ENCODE assay signal across 13 cellular contexts in the genomic region with DNA sequence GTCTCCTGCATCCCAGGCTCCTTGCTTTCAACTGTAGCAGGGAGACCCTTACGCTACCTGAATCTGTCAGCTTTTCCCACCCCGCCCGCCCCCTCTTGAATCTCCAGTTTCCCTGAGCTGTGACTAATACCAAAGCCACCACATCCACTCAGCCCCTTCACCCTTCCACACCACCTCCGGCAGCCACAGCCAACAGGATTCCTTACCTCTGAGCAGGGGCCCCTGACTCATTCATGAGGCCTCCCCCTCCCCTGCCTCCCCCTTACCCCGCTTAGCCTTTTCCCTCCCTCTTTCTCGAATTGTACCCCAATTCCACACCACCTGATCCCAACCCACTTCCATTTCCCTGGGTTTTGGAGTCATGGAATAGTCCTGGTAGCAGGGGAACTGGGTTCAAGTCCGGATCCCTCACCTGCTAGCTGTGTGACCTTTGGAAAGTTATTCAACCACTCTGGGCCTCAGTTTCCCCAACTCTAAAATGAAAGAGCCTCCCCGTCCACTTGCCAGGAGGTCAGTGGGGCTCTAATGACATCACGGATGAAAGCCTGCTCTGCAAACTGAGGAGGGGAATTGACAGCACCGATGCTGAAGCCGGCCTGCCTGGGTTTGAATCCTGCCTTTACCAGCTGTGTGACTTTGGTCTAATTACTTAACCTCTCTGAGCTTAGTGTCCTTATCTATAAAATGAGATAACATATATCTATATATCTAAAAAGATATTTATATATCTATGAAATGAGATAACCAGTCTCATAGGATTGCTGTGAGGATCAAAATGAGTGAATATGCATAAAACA. TPM values are rescaled to one million over a fixed set of nuclear protein-coding genes. Genes with fewer than 3 reads are reported as not detected.
DNase-seq lines count a peak whose midpoint lies in the region; ATAC-seq and TF ChIP-seq lines count a peak whose summit lies in the region.
"Had no signal": no experiment of that assay in that cellular context is flagged by ENCODE, and none has a peak within 500 bp of the region (broad histone marks: within the 10 kb centered on the region; RNA-seq: fewer than 3 reads in every experiment).

No MANE protein-coding gene starts in this region.

- in situ Hi-C loops in brain microvascular endothelial cell (cut with HindIII; ENCODE audit: low pct_ligation_motif_present, low sequenced_read_pairs) = no loop called here

- H3K9me3 Mint-ChIP-seq in CD8-positive, alpha-beta T cell = no peaks in the 10 kb centered on the region
- H3K9me3 Mint-ChIP-seq in stimulated activated memory B cell treated with anti-CD40 and anti-IgM and Interleukin-4, amounts not matched to agents 10 μg/mL and 1 μg/mL and 100 μg/mL, for 72 hours = no peaks in the 10 kb centered on the region
- H3K9me3 Mint-ChIP-seq in activated CD8-positive, alpha-beta memory T cell treated with anti-CD3 and anti-CD28 coated beads, Interleukin-2, amount 10 ng/mL, durations not matched to agents 7 days and 5 days (ENCODE audit: low read depth) = no peaks in the 10 kb centered on the region
- H3K9me3 Mint-ChIP-seq: type B pancreatic cell had no signal

- no peak for DNase-seq in CD8-positive, alpha-beta T cell
- DNase-seq in M059J (ENCODE audit: low read depth) = peak; percentile 92
- peak; percentile 78 for DNase-seq in brain microvascular endothelial cell
- DNase-seq in activated CD8-positive, alpha-beta memory T cell treated with anti-CD3 and anti-CD28 coated beads, Interleukin-2, amount 10 ng/mL, durations not matched to agents 7 days and 5 days = no peak
- DNase-seq in mucosa of descending colon = no peak
- DNase-seq: GDM1; GOT3; left cardiac atrium; stimulated activated CD4-positive, alpha-beta T cell treated with anti-CD3 and anti-CD28 coated beads, Interleukin-2, amount 100 ng/mL, for 48 hours had no signal

- intact Hi-C loops in CD8-positive, alpha-beta T cell (cut with DNase I, micrococcal nuclease) = no loop called here
- intact Hi-C loops in mucosa of descending colon (cut with DNase I, micrococcal nuclease) = no loop called here

- H3K27ac Mint-ChIP-seq in CD8-positive, alpha-beta T cell = no peak overlapping the region
- no peak overlapping the region for H3K27ac Mint-ChIP-seq in stimulated activated memory B cell treated with anti-CD40 and anti-IgM and Interleukin-4, amounts not matched to agents 10 μg/mL and 1 μg/mL and 100 μg/mL, for 72 hours
- H3K27ac Mint-ChIP-seq in activated CD8-positive, alpha-beta memory T cell treated with anti-CD3 and anti-CD28 coated beads, Interleukin-2, amount 10 ng/mL, durations not matched to agents 7 days and 5 days = no peak overlapping the region
- H3K27ac Mint-ChIP-seq: type B pancreatic cell had no signal

- POLR2A ChIA-PET in CD8-positive, alpha-beta T cell (lab: Charles Lee) = no interaction called here

- H3K4me3 ChIP-seq in CD8-positive, alpha-beta T cell (ENCODE audit: low read depth, low read length) = no peak overlapping the region
- no peak overlapping the region for H3K4me3 ChIP-seq in brain microvascular endothelial cell (ENCODE audit: low read depth, low read length)
- H3K4me3 ChIP-seq in neural cell (ENCODE audit: low read length) = no peak overlapping the region
- H3K4me3 ChIP-seq in mucosa of descending colon = no peak overlapping the region

- TF ChIP-seq EP300 in neural cell (conservative IDR thresholded peaks at IDR 0.05; ENCODE audit: poor library complexity, severe bottlenecking) = no peak

- H3K4me2 ChIP-seq in neural cell (ENCODE audit: low read length) = peak overlapping the region; percentile 100

- peaks cover 14% of the 10 kb centered on the region for H3K79me2 ChIP-seq in neural cell (replicated peaks; ENCODE audit: insufficient read depth, low read length)

- ATAC-seq in CD8-positive, alpha-beta T cell = no peak
- ATAC-seq in stimulated activated memory B cell treated with anti-CD40 and anti-IgM and Interleukin-4, amounts not matched to agents 10 μg/mL and 1 μg/mL and 100 μg/mL, for 72 hours = no peak
- ATAC-seq in activated CD8-positive, alpha-beta memory T cell treated with anti-CD3 and anti-CD28 coated beads, Interleukin-2, amount 10 ng/mL, durations not matched to agents 7 days and 5 days = no peak
- ATAC-seq in mucosa of descending colon = no peak
- no peak for ATAC-seq in GM19035 (IDR thresholded peaks at IDR 0.05; ENCODE audit: unreplicated experiment)
- ATAC-seq: left cardiac atrium had no signal

- H3K9me3 ChIP-seq in CD8-positive, alpha-beta T cell (ENCODE audit: low read length) = no peaks in the 10 kb centered on the region
- H3K9me3 ChIP-seq in neural cell (ENCODE audit: low read length) = no peaks in the 10 kb centered on the region
- H3K9me3 ChIP-seq in mucosa of descending colon = no peaks in the 10 kb centered on the region

- H3K36me3 Mint-ChIP-seq in CD8-positive, alpha-beta T cell = no peaks in the 10 kb centered on the region
- no peaks in the 10 kb centered on the region for H3K36me3 Mint-ChIP-seq in stimulated activated memory B cell treated with anti-CD40 and anti-IgM and Interleukin-4, amounts not matched to agents 10 μg/mL and 1 μg/mL and 100 μg/mL, for 72 hours
- no peaks in the 10 kb centered on the region for H3K36me3 Mint-ChIP-seq in activated CD8-positive, alpha-beta memory T cell treated with anti-CD3 and anti-CD28 coated beads, Interleukin-2, amount 10 ng/mL, durations not matched to agents 7 days and 5 days
- H3K36me3 Mint-ChIP-seq: type B pancreatic cell had no signal

- TF ChIP-seq RAD21 in neural cell (conservative IDR thresholded peaks at IDR 0.05) = no peak

- no peak overlapping the region for H3K27ac ChIP-seq in CD8-positive, alpha-beta T cell (ENCODE audit: low read depth, low read length)
- no peak overlapping the region for H3K27ac ChIP-seq in brain microvascular endothelial cell
- no peak overlapping the region for H3K27ac ChIP-seq in neural cell (ENCODE audit: low read length)

- H4K20me1 ChIP-seq in neural cell (ENCODE audit: insufficient read depth) = no peaks in the 10 kb centered on the region

- no peak for TF ChIP-seq CTCF in CD8-positive, alpha-beta T cell (IDR thresholded peaks at IDR 0.05)
- TF ChIP-seq CTCF in brain microvascular endothelial cell (IDR thresholded peaks at IDR 0.05; ENCODE audit: low read depth, low read length, missing control alignments) (no peak), neural cell (IDR thresholded peaks at IDR 0.05; ENCODE audit: poor library complexity, severe bottlenecking) (no peak), mucosa of descending colon (IDR thresholded peaks at IDR 0.05) (no peak)

- H3K27me3 ChIP-seq in CD8-positive, alpha-beta T cell (ENCODE audit: insufficient read depth, low read length) = peaks cover 3% of the 10 kb centered on the region
- H3K27me3 ChIP-seq in brain microvascular endothelial cell (replicated peaks) (peaks cover 4% of the 10 kb centered on the region), neural cell (ENCODE audit: insufficient read depth, low read depth, low read length) (no peaks in the 10 kb centered on the region)

- peaks cover 17% of the 10 kb centered on the region for H3K4me1 Mint-ChIP-seq in CD8-positive, alpha-beta T cell (ENCODE audit: low read depth)
- peaks cover 11% of the 10 kb centered on the region for H3K4me1 Mint-ChIP-seq in stimulated activated memory B cell treated with anti-CD40 and anti-IgM and Interleukin-4, amounts not matched to agents 10 μg/mL and 1 μg/mL and 100 μg/mL, for 72 hours
- H3K4me1 Mint-ChIP-seq in activated CD8-positive, alpha-beta memory T cell treated with anti-CD3 and anti-CD28 coated beads, Interleukin-2, amount 10 ng/mL, durations not matched to agents 7 days and 5 days = peaks cover 6% of the 10 kb centered on the region

- H3F3A ChIP-seq in neural cell (ENCODE audit: insufficient read depth, low read length, poor library complexity, severe bottlenecking) = no peaks in the 10 kb centered on the region

- H3K9me2 ChIP-seq in neural cell (ENCODE audit: insufficient read depth, low read length) = no peaks in the 10 kb centered on the region

- H3K4me1 ChIP-seq in CD8-positive, alpha-beta T cell (ENCODE audit: insufficient read depth, low read length) = peaks cover 7% of the 10 kb centered on the region
- H3K4me1 ChIP-seq in mucosa of descending colon (ENCODE audit: low read depth) = no peaks in the 10 kb centered on the region

- no peaks in the 10 kb centered on the region for H3K36me3 ChIP-seq in CD8-positive, alpha-beta T cell (ENCODE audit: insufficient read depth, low read length)
- H3K36me3 ChIP-seq in brain microvascular endothelial cell (replicated peaks) = no peaks in the 10 kb centered on the region
- H3K36me3 ChIP-seq in neural cell (ENCODE audit: insufficient read depth, low read length) = no peaks in the 10 kb centered on the region
- no peaks in the 10 kb centered on the region for H3K36me3 ChIP-seq in mucosa of descending colon (ENCODE audit: low read depth)

- H3K9ac ChIP-seq in neural cell (ENCODE audit: low read length) = no peak overlapping the region

- CTCF ChIA-PET in CD8-positive, alpha-beta T cell (lab: Charles Lee) = interaction anchor here (0.6 to 1.0 kb wide), 2 partner anchors 23 to 176 kb away, joined by 3 to 5 read pairs; partner anchors contain the start of gene HSD3B7
- CTCF ChIA-PET in activated CD8-positive, alpha-beta memory T cell treated with anti-CD3 and anti-CD28 coated beads, Interleukin-2, amount 10 ng/mL, durations not matched to agents 7 days and 5 days (lab: Charles Lee) = interaction anchor here (0.8 to 1.2 kb wide), 4 partner anchors 9 to 30 kb away, joined by 3 read pairs; no protein-coding TSS in a partner anchor

- H3K4me3 Mint-ChIP-seq in CD8-positive, alpha-beta T cell = peak overlapping the region; percentile 32
- no peak overlapping the region for H3K4me3 Mint-ChIP-seq in stimulated activated memory B cell treated with anti-CD40 and anti-IgM and Interleukin-4, amounts not matched to agents 10 μg/mL and 1 μg/mL and 100 μg/mL, for 72 hours
- no peak overlapping the region for H3K4me3 Mint-ChIP-seq in activated CD8-positive, alpha-beta memory T cell treated with anti-CD3 and anti-CD28 coated beads, Interleukin-2, amount 10 ng/mL, durations not matched to agents 7 days and 5 days
- H3K4me3 Mint-ChIP-seq: type B pancreatic cell had no signal

- H2AFZ ChIP-seq in neural cell (ENCODE audit: low read depth, low read length) = no peak overlapping the region

- H3K27me3 Mint-ChIP-seq in CD8-positive, alpha-beta T cell (ENCODE audit: low read depth) = peaks cover 13% of the 10 kb centered on the region
- peaks cover 72% of the 10 kb centered on the region for H3K27me3 Mint-ChIP-seq in stimulated activated memory B cell treated with anti-CD40 and anti-IgM and Interleukin-4, amounts not matched to agents 10 μg/mL and 1 μg/mL and 100 μg/mL, for 72 hours
- peaks cover 58% of the 10 kb centered on the region for H3K27me3 Mint-ChIP-seq in activated CD8-positive, alpha-beta memory T cell treated with anti-CD3 and anti-CD28 coated beads, Interleukin-2, amount 10 ng/mL, durations not matched to agents 7 days and 5 days

RNA-seq across cellular contexts. Expression of gene STX1B, which starts 2.1 kb away (rescaled TPM):
- 1 to 10 TPM; 2.3 to 2.7 TPM for total RNA-seq in CD8-positive, alpha-beta T cell
- total RNA-seq in M059J (2014; rRNA removed; shearing (Covaris generic)) = 0.20 and 0.37 TPM in 2 replicates
- 4.5 and 9.2 TPM in 2 replicates for polyA plus RNA-seq in neural cell
- 29.2 and 33.0 TPM in 2 replicates for polyA minus RNA-seq in neural cell
- total RNA-seq in activated CD8-positive, alpha-beta memory T cell treated with anti-CD3 and anti-CD28 coated beads, Interleukin-2, amount 10 ng/mL, durations not matched to agents 7 days and 5 days = 1 to 10 TPM; 3.5 to 3.6 TPM
- total RNA-seq in mucosa of descending colon = 1 to 10 TPM in 1 of 3 donors, under 1 TPM in 2; 0.14 to 2.8 (median 0.84) TPM

RNA-seq across cellular contexts. Expression of gene HSD3B7, which starts 23.3 kb away (rescaled TPM):
- under 1 TPM; 0.19 to 0.25 TPM for total RNA-seq in CD8-positive, alpha-beta T cell
- total RNA-seq in M059J (2014; rRNA removed; shearing (Covaris generic)) = 7.0 and 8.2 TPM in 2 replicates
- 1.5 and 3.4 TPM in 2 replicates for polyA plus RNA-seq in neural cell
- polyA minus RNA-seq in neural cell = 0.46 and 0.49 TPM in 2 replicates
- total RNA-seq in activated CD8-positive, alpha-beta memory T cell treated with anti-CD3 and anti-CD28 coated beads, Interleukin-2, amount 10 ng/mL, durations not matched to agents 7 days and 5 days = 1 to 10 TPM; 6.6 to 9.7 TPM
- total RNA-seq in mucosa of descending colon = 10 to 100 TPM; 16.5 to 27.7 (median 23.2) TPM

RNA-seq across cellular contexts. Expression of gene STX4, which starts 25.0 kb away (rescaled TPM):
- 10 to 100 TPM; 63.8 to 69.9 TPM for total RNA-seq in CD8-positive, alpha-beta T cell
- 11.7 and 26.7 TPM in 2 replicates for total RNA-seq in M059J (2014; rRNA removed; shearing (Covaris generic))
- polyA plus RNA-seq in neural cell = 32.2 and 38.3 TPM in 2 replicates
- 11.8 and 14.9 TPM in 2 replicates for polyA minus RNA-seq in neural cell
- total RNA-seq in activated CD8-positive, alpha-beta memory T cell treated with anti-CD3 and anti-CD28 coated beads, Interleukin-2, amount 10 ng/mL, durations not matched to agents 7 days and 5 days = 10 to 100 TPM; 60.0 to 75.6 TPM
- 10 to 100 TPM; 74.8 to 87.7 (median 86.9) TPM for total RNA-seq in mucosa of descending colon

RNA-seq across cellular contexts. Expression of gene SETD1A, which starts 50.8 kb away (rescaled TPM):
- 10 to 100 TPM; 43.6 to 48.3 TPM for total RNA-seq in CD8-positive, alpha-beta T cell
- total RNA-seq in M059J (2014; rRNA removed; shearing (Covaris generic)) = 1.4 and 3.9 TPM in 2 replicates
- polyA plus RNA-seq in neural cell = 1.4 and 3.3 TPM in 2 replicates
- 3.9 and 13.7 TPM in 2 replicates for polyA minus RNA-seq in neural cell
- 10 to 100 TPM; 23.9 to 26.4 TPM for total RNA-seq in activated CD8-positive, alpha-beta memory T cell treated with anti-CD3 and anti-CD28 coated beads, Interleukin-2, amount 10 ng/mL, durations not matched to agents 7 days and 5 days
- 10 to 100 TPM; 13.4 to 24.7 (median 13.7) TPM for total RNA-seq in mucosa of descending colon

RNA-seq across cellular contexts. Expression of gene ORAI3, which starts 59.5 kb away (rescaled TPM):
- total RNA-seq in CD8-positive, alpha-beta T cell = 1 to 10 TPM; 2.0 to 2.8 TPM
- 46.0 and 58.5 TPM in 2 replicates for total RNA-seq in M059J (2014; rRNA removed; shearing (Covaris generic))
- 5.7 and 7.3 TPM in 2 replicates for polyA plus RNA-seq in neural cell
- polyA minus RNA-seq in neural cell = 5.8 and 6.5 TPM in 2 replicates
- total RNA-seq in activated CD8-positive, alpha-beta memory T cell treated with anti-CD3 and anti-CD28 coated beads, Interleukin-2, amount 10 ng/mL, durations not matched to agents 7 days and 5 days = 10 to 100 TPM; 19.5 to 20.5 TPM
- 10 to 100 TPM; 14.6 to 24.6 (median 15.4) TPM for total RNA-seq in mucosa of descending colon

Comparison
In these comparisons a context has a peak if more than half of its experiments do, and no peak if none do; other contexts are left out.
1. DNase-seq: peak in M059J (single experiment) and brain microvascular endothelial cell (single experiment); none in CD8-positive, alpha-beta T cell (0 of 7), activated CD8-positive, alpha-beta memory T cell treated with anti-CD3 and anti-CD28 coated beads, Interleukin-2, amount 10 ng/mL, durations not matched to agents 7 days and 5 days (single experiment) and mucosa of descending colon (0 of 3).